In genomic region chr1:115112496-115113375, GRCh38 we compare ENCODE assay signal across 8 cellular contexts. TPM values are rescaled to one million over a fixed set of nuclear protein-coding genes. Genes with fewer than 3 reads are reported as not detected.
A peak's percentile ranks its signal among the peaks of the same experiment; 100 is the strongest.
DNase-seq lines count a peak whose midpoint lies in the region; ATAC-seq and TF ChIP-seq lines count a peak whose summit lies in the region.

No MANE protein-coding gene starts in this region.

- H3K4me2 ChIP-seq in hepatocyte = no peak overlapping the region

- no peaks in the 10 kb centered on the region for H3K79me2 ChIP-seq in hepatocyte

- no peak for TF ChIP-seq POLR2A in Peyer's patch (IDR thresholded peaks at IDR 0.05)

- H3K36me3 ChIP-seq in Peyer's patch (no peaks in the 10 kb centered on the region), hepatocyte (replicated peaks; ENCODE audit: insufficient read depth, low read depth) (no peaks in the 10 kb centered on the region)

- H3K4me3 ChIP-seq in Peyer's patch = no peak overlapping the region
- H3K4me3 ChIP-seq in hepatocyte = no peak overlapping the region

- no peak overlapping the region for H3K27ac ChIP-seq in Peyer's patch
- H3K27ac ChIP-seq in hepatocyte = no peak overlapping the region

- no peaks in the 10 kb centered on the region for H3K27me3 ChIP-seq in Peyer's patch
- no peaks in the 10 kb centered on the region for H3K27me3 ChIP-seq in hepatocyte

- no peak overlapping the region for H2AFZ ChIP-seq in hepatocyte

- no peaks in the 10 kb centered on the region for H4K20me1 ChIP-seq in hepatocyte (ENCODE audit: insufficient read depth, poor library complexity, severe bottlenecking)

- H3K9me3 ChIP-seq in Peyer's patch (no peaks in the 10 kb centered on the region), hepatocyte (ENCODE audit: low read depth) (no peaks in the 10 kb centered on the region)

- DNase-seq in NCI-H146 (lab: John Stamatoyannopoulos, UW) (peak; percentile 4), NCI-H146 treated with DMSO at 0.1 percent for 48 hours (lab: John Stamatoyannopoulos, UW; ENCODE audit: unreplicated experiment) (no peak), Peyer's patch (peak in 2 of 3 donors; percentile 64 to 74), hepatocyte (ENCODE audit: low spot score) (peak; percentile 34)
- peak; percentile 85 for DNase-seq in activated effector memory CD4-positive, alpha-beta T cell treated with anti-CD3 and anti-CD28 coated beads, Interleukin-2, amount 50 U/mL, for 16 hours
- peak; percentile 6 to 54 (median 39) for DNase-seq in stimulated activated CD4-positive, alpha-beta T cell treated with anti-CD3 and anti-CD28 coated beads, Interleukin-12 subunit alpha, Interleukin-12 subunit beta, amount 100 ng/mL, for 48 hours (ENCODE audit: low read depth in 2 of 3, low spot score in 1 of 3)

- no peaks in the 10 kb centered on the region for H3K9me2 ChIP-seq in hepatocyte (replicated peaks; ENCODE audit: insufficient read depth)

- ATAC-seq in GM21619 (IDR thresholded peaks at IDR 0.05; ENCODE audit: unreplicated experiment) = no peak
- ATAC-seq in GM18909 (IDR thresholded peaks at IDR 0.05; ENCODE audit: poor library complexity, unreplicated experiment) = no peak

- WGBS in hepatocyte (ENCODE audit: low lambda C conversion rate, missing lambda C conversion rate) = 29% methylated on average over 18 of the region's 18 CpGs

- peak; percentile 80 to 96 (median 84) for TF ChIP-seq CTCF in Peyer's patch (IDR thresholded peaks at IDR 0.05)
- peak; percentile 90 for TF ChIP-seq CTCF in hepatocyte (IDR thresholded peaks at IDR 0.05; ENCODE audit: poor library complexity)

- H3K4me1 ChIP-seq in Peyer's patch (no peaks in the 10 kb centered on the region), hepatocyte (ENCODE audit: insufficient read depth) (peaks cover 6% of the 10 kb centered on the region)

RNA-seq across cellular contexts. Expression of gene TSPAN2, which starts 23.4 kb away (rescaled TPM):
- total RNA-seq in Peyer's patch (1 to 10 TPM; 1.8 to 3.3 (median 2.6) TPM), hepatocyte (1.8 and 2.8 TPM in 2 replicates)
- polyA plus RNA-seq in hepatocyte = 1.4 and 4.1 TPM in 2 replicates
